In genomic region chr2:43041661-43042360, GRCh38 we compare ENCODE assay signal across 8 cellular contexts.
DNase-seq lines count a peak whose midpoint lies in the region; ATAC-seq, FAIRE-seq and TF ChIP-seq lines count a peak whose summit lies in the region.

No MANE protein-coding gene starts in this region.

- peak; percentile 93 for DNase-seq in A673 (ENCODE audit: low spot score)
- peak; percentile 97 for DNase-seq in HTR-8/SVneo (ENCODE audit: insufficient read length, low spot score)
- peak; percentile 99 for DNase-seq in astrocyte (ENCODE audit: low read depth)
- peak; percentile 83 for DNase-seq in kidney tubule cell (ENCODE audit: low spot score)
- DNase-seq in COLO668 (lab: John Stamatoyannopoulos, UW; ENCODE audit: unreplicated experiment): no peak
- DNase-seq in transverse colon: no peak

- peak overlapping the region; percentile 31 for H2AFZ ChIP-seq in astrocyte (ENCODE audit: low read depth, low read length)

- no peak for TF ChIP-seq POLR2A in transverse colon (IDR thresholded peaks at IDR 0.05)

- no peaks in the 10 kb centered on the region for H3K9me3 ChIP-seq in A673 (ENCODE audit: low read depth, low read length, poor library complexity, severe bottlenecking)
- H3K9me3 ChIP-seq in astrocyte (ENCODE audit: insufficient read depth, low read depth, low read length): no peaks in the 10 kb centered on the region
- H3K9me3 ChIP-seq in transverse colon: no peaks in the 10 kb centered on the region

- TF ChIP-seq CTCF in A673 (conservative IDR thresholded peaks at IDR 0.05; ENCODE audit: low read depth, low read length): no peak
- no peak for TF ChIP-seq CTCF in astrocyte (IDR thresholded peaks at IDR 0.05; ENCODE audit: insufficient read depth, low read depth, low read length)
- no peak for TF ChIP-seq CTCF in transverse colon (IDR thresholded peaks at IDR 0.05)

- peaks cover under 1% of the 10 kb centered on the region for H3K9me3 Mint-ChIP-seq in astrocyte (ENCODE audit: unreplicated experiment)

- peak overlapping the region; percentile 66 for H3K4me2 ChIP-seq in astrocyte (ENCODE audit: low read length)

- H3K27ac ChIP-seq in A673 (ENCODE audit: low read depth, low read length, poor library complexity, severe bottlenecking) (peak overlapping the region; percentile 31), astrocyte (ENCODE audit: low read depth, low read length) (peak overlapping the region; percentile 56), transverse colon (peak overlapping the region in 2 of 4 donors; percentile 31 to 32)

- POLR2A ChIA-PET in A673 (lab: Charles Lee; ENCODE audit: low non-redundant PET): interaction anchor here (0.5 kb wide), 1 partner anchor 97 kb away, joined by 3 read pairs; no protein-coding TSS in a partner anchor

- H3K27me3 Mint-ChIP-seq in astrocyte (ENCODE audit: low read depth, unreplicated experiment): no peaks in the 10 kb centered on the region

- H3K4me3 Mint-ChIP-seq in astrocyte (ENCODE audit: unreplicated experiment): peak overlapping the region; percentile 51

- no peaks in the 10 kb centered on the region for H3K36me3 ChIP-seq in A673 (ENCODE audit: insufficient read depth, low read length, poor library complexity, severe bottlenecking)
- H3K36me3 ChIP-seq in astrocyte (ENCODE audit: insufficient read depth, low read length): no peaks in the 10 kb centered on the region
- H3K36me3 ChIP-seq in transverse colon: no peaks in the 10 kb centered on the region

- H3K27me3 ChIP-seq in A673 (replicated peaks; ENCODE audit: insufficient read depth, low read depth, low read length, poor library complexity) (no peaks in the 10 kb centered on the region), astrocyte (ENCODE audit: insufficient read depth, low read length) (no peaks in the 10 kb centered on the region), transverse colon (no peaks in the 10 kb centered on the region)

- H3K4me1 ChIP-seq in A673 (ENCODE audit: insufficient read depth, low read length, poor library complexity, severe bottlenecking) (peaks cover 36% of the 10 kb centered on the region), astrocyte (ENCODE audit: insufficient read depth, low read length) (peaks cover 42% of the 10 kb centered on the region), transverse colon (peaks cover 0 to 17% (median 11%) of the 10 kb centered on the region in 4 donors)

- no peak for TF ChIP-seq EP300 in transverse colon (IDR thresholded peaks at IDR 0.05; ENCODE audit: low read depth)

- CTCF ChIA-PET in A673 (lab: Charles Lee): no interaction called here

- no peak for ATAC-seq in GM19351 (IDR thresholded peaks at IDR 0.05; ENCODE audit: unreplicated experiment)
- no peak for ATAC-seq in GM18498 (IDR thresholded peaks at IDR 0.05; ENCODE audit: unreplicated experiment)

- peaks cover 45% of the 10 kb centered on the region for H3K4me1 Mint-ChIP-seq in astrocyte (ENCODE audit: low read depth, unreplicated experiment)

- no peaks in the 10 kb centered on the region for H4K20me1 ChIP-seq in astrocyte (ENCODE audit: insufficient read depth, low read length)

- in situ Hi-C loops in transverse colon (cut with MboI; ENCODE audit: low pct_ligation_motif_present in 1 of 4, low pct_unique_long_range_greater_than_20kb in 1 of 4, low sequenced_read_pairs in 3 of 4): no loop called here

- BruUV-seq in A673 (replicated peaks; lab: Mats Ljungman, UMichigan): no TSS peak

- FAIRE-seq in HTR-8/SVneo (lab: Jason Lieb, UNC): peak; percentile 81
- FAIRE-seq in astrocyte (lab: Jason Lieb, UNC): no peak

- WGBS in transverse colon (ENCODE audit: low coverage in 1 of 2), 2 donors: 79% methylated on average over 8 of the region's 8 CpGs; no CpG with 5 or more reads in 1 of the 2 donors

- no peaks in the 10 kb centered on the region for H3K79me2 ChIP-seq in astrocyte (ENCODE audit: insufficient read depth, low read length)

- H3K4me3 ChIP-seq in A673 (ENCODE audit: low read depth, low read length, poor library complexity, severe bottlenecking) (no peak overlapping the region), astrocyte (ENCODE audit: insufficient read depth, low read depth, low read length) (no peak overlapping the region), transverse colon (no peak overlapping the region)

- H3K36me3 Mint-ChIP-seq in astrocyte (ENCODE audit: low read depth, unreplicated experiment): no peaks in the 10 kb centered on the region

- peak overlapping the region; percentile 61 for H3K9ac ChIP-seq in astrocyte (ENCODE audit: low read length)

- intact Hi-C loops in A673 (cut with micrococcal nuclease; ENCODE audit: unreplicated experiment) (loop anchor here (5.0 kb wide), 1 partner anchor 185 kb away; the partner anchor contains the start of gene ZFP36L2), transverse colon (cut with DNase I; ENCODE audit: low total_unique reads) (no loop called here)

- H3K27ac Mint-ChIP-seq in astrocyte (ENCODE audit: unreplicated experiment): peak overlapping the region; percentile 75

Comparison
In these comparisons a context has a peak if more than half of its experiments do, and no peak if none do; other contexts are left out.
1. DNase-seq: peak in A673 (single experiment), HTR-8/SVneo (single experiment), astrocyte (single experiment) and kidney tubule cell (single experiment); none in COLO668 (single experiment) and transverse colon (single experiment).